1 cellular context compared by ENCODE assay signal in the genomic region with DNA sequence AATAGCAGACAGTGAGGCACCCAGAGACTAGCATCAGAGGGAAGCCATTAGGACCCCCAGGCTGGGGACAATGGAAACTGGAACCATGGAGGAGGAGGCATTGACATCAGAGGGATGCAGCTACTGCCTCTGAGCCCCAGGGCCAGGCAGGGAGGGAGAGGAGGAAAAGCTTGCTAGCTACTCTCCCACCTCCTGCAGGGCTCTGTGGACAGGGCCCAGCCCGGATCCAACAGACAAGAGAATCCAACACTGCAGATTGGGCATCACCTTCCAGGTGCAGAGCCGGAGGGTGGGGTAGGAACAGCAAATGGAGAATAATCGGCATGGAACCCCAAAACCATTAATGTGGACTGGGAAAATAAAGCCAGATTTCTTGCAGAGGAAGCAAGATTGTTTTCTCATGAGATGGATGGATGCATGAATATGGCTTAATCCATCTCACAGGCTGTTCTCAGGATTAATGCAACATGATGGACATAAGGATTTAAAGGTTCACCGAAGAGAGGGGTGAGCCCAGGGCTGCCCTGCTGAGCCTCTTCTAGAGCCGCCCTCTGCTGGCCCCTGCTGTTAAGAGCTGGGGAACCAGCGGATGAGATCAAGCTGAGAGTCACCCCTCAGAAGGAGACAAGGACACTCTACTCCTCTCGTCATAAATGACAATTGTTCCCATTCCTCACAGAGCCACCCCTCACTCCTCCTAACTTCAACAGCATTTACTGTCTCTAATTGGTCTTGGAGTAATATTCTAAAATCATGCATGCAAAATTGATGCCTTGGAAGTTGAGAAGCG.
TF ChIP-seq lines count a peak whose summit lies in the region.

No MANE protein-coding gene starts in this region.

TF ChIP-seq in SK-N-SH, 30 proteins besides CTCF, POLR2A, EP300 and RAD21 (continued from another document):
- no peak for TF ChIP-seq ZBTB33 (IDR thresholded peaks at IDR 0.05; ENCODE audit: borderline replicate concordance, low read depth)
